Comparison of ENCODE assay signal across 23 cellular contexts in genomic region chr4:98363431-98363830, GRCh38.
"Had no signal": no experiment of that assay in that cellular context is flagged by ENCODE, and none has a peak within 500 bp of the region (broad histone marks: within the 10 kb centered on the region; RNA-seq: fewer than 3 reads in every experiment).

No MANE protein-coding gene starts in this region.

- H3K4me3 Mint-ChIP-seq: activated CD8-positive, alpha-beta memory T cell treated with anti-CD3 and anti-CD28 coated beads, Interleukin-2, amount 10 ng/mL, durations not matched to agents 7 days and 5 days; activated naive CD8-positive, alpha-beta T cell; activated T-cell treated with anti-CD3 and anti-CD28 coated beads, Interleukin-2, amount 50 U/mL, for 24 hours; activated T-helper 1 cell treated with anti-CD3 and anti-CD28 coated beads, Interleukin-12 subunit alpha, Interleukin-12 subunit beta, Interleukin-2, Interleukin-4 antibody, amounts not matched to agents 30 ng/mL and 10 ng/mL and 1 ng/mL, durations not matched to agents 14 hours and 24 hours and 36 hours; T-helper 17 cell; WTC11 had no signal

- H3K4me3 ChIP-seq: Peyer's patch had no signal

- H3K27me3 ChIP-seq: brain microvascular endothelial cell, Peyer's patch had no signal

- FAIRE-seq: HepG2 had no signal

- H3K4me1 ChIP-seq: Peyer's patch had no signal

- H3K4me1 Mint-ChIP-seq: WTC11 had no signal

- H3K27ac ChIP-seq: brain microvascular endothelial cell, Peyer's patch had no signal

- ATAC-seq: activated CD8-positive, alpha-beta memory T cell treated with anti-CD3 and anti-CD28 coated beads, Interleukin-2, amount 10 ng/mL, durations not matched to agents 7 days and 5 days; HepG2; T-helper 17 cell; WTC11 had no signal

- DNase-seq: activated CD4-positive, alpha-beta T cell treated with anti-CD3 and anti-CD28 coated beads for 48 hours; activated CD4-positive, alpha-beta T cell treated with anti-CD3 and anti-CD28 coated beads, Interleukin-2, amount 50 U/mL, for 4 hours; activated CD4-positive, CD25-positive, alpha-beta regulatory T cell treated with anti-CD3 and anti-CD28 coated beads, Interleukin-2, amount 50 U/mL, for 72 hours; activated CD8-positive, alpha-beta memory T cell treated with anti-CD3 and anti-CD28 coated beads, Interleukin-2, amount 10 ng/mL, durations not matched to agents 7 days and 5 days; activated effector memory CD4-positive, alpha-beta T cell treated with Interleukin-2 at 50 U/mL for 16 hours; activated naive CD4-positive, alpha-beta T cell; activated T-cell treated with anti-CD3 and anti-CD28 coated beads, Interleukin-2, amount 50 U/mL, for 24 hours; brain microvascular endothelial cell; MM.1S; NCI-H1105; NCI-H1436; NCI-H1694 treated with DMSO at 0.1 percent for 48 hours; NCI-H2029 treated with DMSO at 0.1 percent for 48 hours; NCI-H446; NCI-H524; Peyer's patch; SHP77 treated with DMSO at 0.1 percent for 48 hours; T-helper 17 cell; T-helper 9 cell had no signal

- H3K27ac Mint-ChIP-seq: activated CD8-positive, alpha-beta memory T cell treated with anti-CD3 and anti-CD28 coated beads, Interleukin-2, amount 10 ng/mL, durations not matched to agents 7 days and 5 days; activated naive CD8-positive, alpha-beta T cell; activated T-cell treated with anti-CD3 and anti-CD28 coated beads, Interleukin-2, amount 50 U/mL, for 24 hours; activated T-helper 1 cell treated with anti-CD3 and anti-CD28 coated beads, Interleukin-12 subunit alpha, Interleukin-12 subunit beta, Interleukin-2, Interleukin-4 antibody, amounts not matched to agents 30 ng/mL and 10 ng/mL and 1 ng/mL, durations not matched to agents 14 hours and 24 hours and 36 hours; T-helper 17 cell; WTC11 had no signal

- H3K27me3 Mint-ChIP-seq: activated CD8-positive, alpha-beta memory T cell treated with anti-CD3 and anti-CD28 coated beads, Interleukin-2, amount 10 ng/mL, durations not matched to agents 7 days and 5 days; activated naive CD8-positive, alpha-beta T cell; activated T-cell treated with anti-CD3 and anti-CD28 coated beads, Interleukin-2, amount 50 U/mL, for 24 hours; T-helper 17 cell had no signal
